7 cellular contexts compared by ENCODE assay signal in genomic region chr7:142782922-142783900, GRCh38. TPM values are rescaled to one million over a fixed set of nuclear protein-coding genes. Genes with fewer than 3 reads are reported as not detected.
DNase-seq lines count a peak whose midpoint lies in the region; ATAC-seq, FAIRE-seq and TF ChIP-seq lines count a peak whose summit lies in the region.

No MANE protein-coding gene starts in this region.

- POLR2A ChIA-PET in SK-N-SH (lab: Yijun Ruan, JAX), result interaction anchor here (0.6 to 1.5 kb wide), 4 partner anchors 151 to 259 kb away, joined by 3 to 12 read pairs (median 8); no protein-coding TSS in a partner anchor

- TF ChIP-seq CTCF in SK-N-SH (IDR thresholded peaks at IDR 0.05), result peak; percentile 99
- TF ChIP-seq CTCF in pancreas (IDR thresholded peaks at IDR 0.05), result peak; percentile 81 to 88 (median 84)

- 0 out of 2 replicates have a peak, but pooled peaks cover 3% of the 10 kb centered on the region for H3K27me3 ChIP-seq in SK-N-SH (ENCODE audit: insufficient read depth)
- H3K27me3 ChIP-seq in pancreas, result no peaks in the 10 kb centered on the region

- ATAC-seq in HG02763 (IDR thresholded peaks at IDR 0.05; ENCODE audit: unreplicated experiment) (peak; percentile 93), Right ventricle myocardium superior (ENCODE audit: poor library complexity) (peak; percentile 94), pancreas (peak; percentile 84 to 99 (median 96))

- no peak overlapping the region for H2AFZ ChIP-seq in SK-N-SH (ENCODE audit: low read depth)

- H3K27ac Mint-ChIP-seq in activated naive CD8-positive, alpha-beta T cell, result peak overlapping the region; percentile 94

- H4K20me1 ChIP-seq in SK-N-SH (ENCODE audit: insufficient read depth), result no peaks in the 10 kb centered on the region

- no peaks in the 10 kb centered on the region for H3K27me3 Mint-ChIP-seq in activated naive CD8-positive, alpha-beta T cell

- WGBS in SK-N-SH (ENCODE audit: low lambda C conversion rate), result 17% methylated on average over 32 of the region's 32 CpGs
- WGBS in pancreas, 2 donors, result 4 to 5% methylated on average over 32 of the region's 32 CpGs

- peaks cover 15% of the 10 kb centered on the region for H3K4me1 Mint-ChIP-seq in activated naive CD8-positive, alpha-beta T cell (ENCODE audit: low read depth)

- no peaks in the 10 kb centered on the region for H3F3A ChIP-seq in SK-N-SH (replicated peaks; ENCODE audit: insufficient read depth)

- H3K9ac ChIP-seq in SK-N-SH, result no peak overlapping the region; the same call in 1 of the 2 replicates

- no peaks in the 10 kb centered on the region for H3K79me2 ChIP-seq in SK-N-SH (ENCODE audit: insufficient read depth)

- peak overlapping the region; percentile 38 to 52 for H3K4me3 ChIP-seq in SK-N-SH (ENCODE audit: low read depth in 2 of 2, low read length in 1 of 2)
- H3K4me3 ChIP-seq in pancreas, result peak overlapping the region in 2 of 4 donors; percentile 45 to 50

- H3K9me2 ChIP-seq in SK-N-SH, result no peaks in the 10 kb centered on the region

- H3K4me1 ChIP-seq in SK-N-SH (ENCODE audit: control insufficient read depth in 1 of 2, insufficient read depth in 2 of 2, low read depth in 1 of 2, low read length in 1 of 2) (no peaks in the 10 kb centered on the region; a peak in 1 of 4 replicates), pancreas (peaks cover 0 to 3% (median 0%) of the 10 kb centered on the region in 3 donors)

- H3K36me3 Mint-ChIP-seq in activated naive CD8-positive, alpha-beta T cell, result peaks cover 2% of the 10 kb centered on the region

- intact Hi-C loops in Right ventricle myocardium superior (cut with DNase I), result loop anchor here (1.0 kb wide), 1 partner anchor 71 kb away; no protein-coding TSS in a partner anchor
- intact Hi-C loops in pancreas (cut with DNase I), result loop anchor here in 1 of 3 donors (5.0 to 10.0 kb wide), 3 partner anchors 116 to 258 kb away; no protein-coding TSS in a partner anchor

- H3K9me3 Mint-ChIP-seq in activated naive CD8-positive, alpha-beta T cell (ENCODE audit: low read depth), result no peaks in the 10 kb centered on the region

- H3K9me3 ChIP-seq in SK-N-SH (no peaks in the 10 kb centered on the region), pancreas (no peaks in the 10 kb centered on the region)

- peak overlapping the region; percentile 75 for H3K4me2 ChIP-seq in SK-N-SH

- peak in 1 of 2 experiments; percentile 40; a peak in 1 of 4 replicates for TF ChIP-seq EP300 in SK-N-SH (IDR thresholded peaks at IDR 0.05; ENCODE audit: borderline replicate concordance in 1 of 2, low read depth in 1 of 2, low read length in 1 of 2)

- peak; percentile 70 for DNase-seq in GM12892 (ENCODE audit: insufficient read length)
- DNase-seq in NCI-H1092 treated with DMSO at 0.1 percent for 48 hours (lab: John Stamatoyannopoulos, UW), result peak; percentile 92
- DNase-seq in SK-N-SH, result peak; percentile 90
- DNase-seq in Right ventricle myocardium superior, result peak; percentile 90
- DNase-seq in pancreas, result peak; percentile 88 to 94 (median 92)

- peak; percentile 100 for TF ChIP-seq RAD21 in SK-N-SH (IDR thresholded peaks at IDR 0.05; ENCODE audit: low read length)

- peak overlapping the region; percentile 84 for H3K4me3 Mint-ChIP-seq in activated naive CD8-positive, alpha-beta T cell

- CTCF ChIA-PET in SK-N-SH (lab: Yijun Ruan, JAX), result interaction anchor here (0.6 to 19.8 kb wide), 109 partner anchors 8 to 438 kb away, joined by 3 to 488 read pairs (median 7); partner anchors contain the start of genes EPHB6, PRSS1, PRSS2 and TAS2R40

- TF ChIP-seq POLR2A in GM12892 (IDR thresholded peaks at IDR 0.05; ENCODE audit: low read depth, low read length), result no peak

- no peaks in the 10 kb centered on the region for H3K36me3 ChIP-seq in SK-N-SH (replicated peaks in 1 of 2; ENCODE audit: control insufficient read depth in 1 of 2, insufficient read depth in 2 of 2, low read length in 1 of 2)
- no peaks in the 10 kb centered on the region for H3K36me3 ChIP-seq in pancreas

- FAIRE-seq in GM12892 (lab: Jason Lieb, UNC) (peak; percentile 97), pancreas (lab: Jason Lieb, UNC) (no peak)

- H3K27ac ChIP-seq in SK-N-SH (ENCODE audit: low read depth in 2 of 2, low read length in 1 of 2), result no peak overlapping the region
- H3K27ac ChIP-seq in pancreas, result no peak overlapping the region

TF ChIP-seq in SK-N-SH, 30 proteins besides CTCF, POLR2A, EP300 and RAD21:
- no peak for TF ChIP-seq IRF3 (IDR thresholded peaks at IDR 0.05; ENCODE audit: low read depth, low read length)
- no peak for TF ChIP-seq FOSL2 (IDR thresholded peaks at IDR 0.05; ENCODE audit: borderline replicate concordance, low read depth)
- peak; percentile 78 for TF ChIP-seq MAX (IDR thresholded peaks at IDR 0.05; ENCODE audit: low read depth)
- TF ChIP-seq RCOR1 (IDR thresholded peaks at IDR 0.05; ENCODE audit: low read length), result peak; percentile 60; the same call in 1 of the 2 replicates
- no peak for TF ChIP-seq TCF12 (IDR thresholded peaks at IDR 0.05)
- TF ChIP-seq ZBTB33 (IDR thresholded peaks at IDR 0.05; ENCODE audit: borderline replicate concordance, low read depth), result no peak
- peak; percentile 100 for TF ChIP-seq SMC3 (IDR thresholded peaks at IDR 0.05; ENCODE audit: low read depth, low read length)
- TF ChIP-seq RFX5 (IDR thresholded peaks at IDR 0.05; ENCODE audit: low read length), result peak; percentile 72; the same call in 1 of the 2 replicates
- no peak for TF ChIP-seq MEF2A (IDR thresholded peaks at IDR 0.05; ENCODE audit: borderline replicate concordance, low read depth)
- TF ChIP-seq ELF1 (IDR thresholded peaks at IDR 0.05), result peak; percentile 55; the same call in 1 of the 2 replicates
- TF ChIP-seq SIN3A (IDR thresholded peaks at IDR 0.05; ENCODE audit: borderline replicate concordance, low read depth, low read length), result peak; percentile 21; the same call in 1 of the 2 replicates
- TF ChIP-seq CHD2 (IDR thresholded peaks at IDR 0.05; ENCODE audit: low read length, partially characterized antibody), result peak; percentile 40
- TF ChIP-seq GATA2 (CRISPR knock-in tag; IDR thresholded peaks at IDR 0.05), result no peak
- TF ChIP-seq MXI1 (IDR thresholded peaks at IDR 0.05; ENCODE audit: low read depth, low read length), result peak; percentile 58; the same call in 1 of the 2 replicates
- peak; percentile 56 for TF ChIP-seq NRF1 (IDR thresholded peaks at IDR 0.05; ENCODE audit: low read depth, low read length)
- TF ChIP-seq GABPA (IDR thresholded peaks at IDR 0.05; ENCODE audit: low read depth), result no peak
- TF ChIP-seq FOXM1 (IDR thresholded peaks at IDR 0.05; ENCODE audit: low read depth), result no peak

RNA-seq across cellular contexts. Expression of gene PRSS2, which starts 12.4 kb away (rescaled TPM):
- 0.91 TPM for polyA plus RNA-seq in GM12892 (2012; ENCODE audit: missing spikeins)
- polyA plus RNA-seq in SK-N-SH (2012; rRNA removed) (not detected in 2 replicates), pancreas (over 10,000 TPM; 25,162 to 43,147 TPM)
- polyA plus RNA-seq in SK-N-SH (2012; cell fraction: cytosol; rRNA removed), result not detected in 2 replicates
- polyA plus RNA-seq in SK-N-SH (2012; cell fraction: nucleus; rRNA removed), result not detected in 2 replicates
- total RNA-seq in Right ventricle myocardium superior (not detected), pancreas (over 10,000 TPM; 42,431 to 136,252 (median 67,286) TPM)

RNA-seq across cellular contexts. Expression of gene PRSS1, which starts 33.9 kb away (rescaled TPM):
- polyA plus RNA-seq in GM12892 (2012; ENCODE audit: missing spikeins), result not detected
- polyA plus RNA-seq in SK-N-SH (2012; rRNA removed) (not detected in 2 replicates), pancreas (over 10,000 TPM; 22,582 to 45,101 TPM)
- polyA plus RNA-seq in SK-N-SH (2012; cell fraction: cytosol; rRNA removed), result not detected in 2 replicates
- not detected in 2 replicates for polyA plus RNA-seq in SK-N-SH (2012; cell fraction: nucleus; rRNA removed)
- total RNA-seq in Right ventricle myocardium superior (not detected), pancreas (over 10,000 TPM; 23,499 to 66,172 (median 43,326) TPM)

Comparison
In these comparisons a context has a peak if more than half of its experiments do, and no peak if none do; other contexts are left out.
1. RNA of gene PRSS2, which starts 12.4 kb away (total RNA-seq): 42,431 to 136,252 TPM in pancreas; not detected in Right ventricle myocardium superior (single experiment); every median in the first group is over 1,000 times any median in the second.
2. RNA of gene PRSS1, which starts 33.9 kb away (total RNA-seq): 23,499 to 66,172 TPM in pancreas; not detected in Right ventricle myocardium superior (single experiment); every median in the first group is over 1,000 times any median in the second.
3. Peak in every context shown above with its lines, with median percentiles within 50 percentile points of each other: DNase-seq and ATAC-seq.